In the genomic region with DNA sequence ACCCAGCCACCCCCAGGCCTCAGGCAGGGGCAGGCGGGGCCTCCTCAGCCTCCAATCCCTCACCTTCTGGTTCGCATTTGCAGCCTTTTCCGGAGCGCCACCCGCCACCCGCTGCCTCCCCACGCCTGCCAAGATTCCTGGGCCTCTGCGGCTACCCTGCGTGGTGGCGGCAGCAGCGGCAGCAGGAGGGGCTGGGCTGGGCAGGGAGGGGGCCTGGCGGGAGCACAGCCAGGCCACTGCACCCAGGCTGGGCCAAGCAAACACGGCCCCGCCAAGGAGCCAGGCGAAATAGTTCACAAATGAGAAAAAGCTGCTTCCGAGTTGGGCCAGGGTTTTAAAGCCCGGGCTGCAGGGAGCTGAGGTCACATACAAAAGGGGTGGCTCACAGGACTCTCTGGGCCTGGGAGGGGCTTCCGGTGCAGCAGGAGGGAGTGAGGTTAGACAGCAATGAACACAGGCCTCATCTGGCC, we compare ENCODE assay signal across 10 cellular contexts. TPM values are rescaled to one million over a fixed set of nuclear protein-coding genes. Genes with fewer than 3 reads are reported as not detected.
DNase-seq lines count a peak whose midpoint lies in the region; ATAC-seq, FAIRE-seq and TF ChIP-seq lines count a peak whose summit lies in the region.
"Had no signal": no experiment of that assay in that cellular context is flagged by ENCODE, and none has a peak within 500 bp of the region (broad histone marks: within the 10 kb centered on the region; RNA-seq: fewer than 3 reads in every experiment).

No MANE protein-coding gene starts in this region.

- H3K4me2 ChIP-seq in GM23338 (no peak overlapping the region), GM12878 (ENCODE audit: control insufficient read depth, insufficient read depth) (no peak overlapping the region)

- DNase-seq in GM23338 (ENCODE audit: low spot score): no peak
- DNase-seq in GM12878 (ENCODE audit: low read depth, low spot score): no peak
- no peak for DNase-seq in right atrium auricular region (ENCODE audit: low spot score)
- DNase-seq in suprapubic skin (ENCODE audit: low spot score in 2 of 2): no peak
- no peak for DNase-seq in posterior vena cava (ENCODE audit: low spot score)
- DNase-seq in 8988T: no peak
- DNase-seq: NCI-H1105 had no signal

- no peaks in the 10 kb centered on the region for H3F3A ChIP-seq in GM23338 (replicated peaks; ENCODE audit: low read depth)

- FAIRE-seq in GM12878 (lab: Jason Lieb, UNC): no peak

- H3K4me3 ChIP-seq in GM23338 (no peak overlapping the region), GM12878 (no peak overlapping the region), right atrium auricular region (no peak overlapping the region), suprapubic skin (no peak overlapping the region)

- no peak overlapping the region for H3K9ac ChIP-seq in GM12878 (ENCODE audit: control insufficient read depth, insufficient read depth, low read length)

- WGBS in GM12878 (ENCODE audit: insufficient coverage, insufficient replicate concordance, low lambda C conversion rate, missing lambda C conversion rate): 64% methylated on average over 18 of the region's 18 CpGs
- 63% methylated on average over 10 of the region's 18 CpGs for WGBS in suprapubic skin

- TF ChIP-seq RAD21 in GM12878 (IDR thresholded peaks at IDR 0.05; ENCODE audit: insufficient read depth, low read depth, low read length): no peak

- SMC1A ChIA-PET in GM12878 (lab: Charles Lee; ENCODE audit: uncharacterized antibody, unreplicated experiment): interaction anchor here (1.1 kb wide), 1 partner anchor 99 kb away, joined by 3 read pairs; no protein-coding TSS in a partner anchor

- H3K36me3 Mint-ChIP-seq in GM23338 (ENCODE audit: low read depth): no peaks in the 10 kb centered on the region; the same call in 2 of the 3 replicates

- CTCF ChIA-PET in GM12878 (lab: Yijun Ruan, JAX): interaction anchor here (1.1 kb wide), 1 partner anchor 19 kb away, joined by 3 read pairs; no protein-coding TSS in a partner anchor

- ATAC-seq in GM23338 (peak; percentile 17), GM12878 (peak; percentile 44; the same call in 2 of the 3 replicates), HG03108 (IDR thresholded peaks at IDR 0.05; ENCODE audit: unreplicated experiment) (no peak), GM21381 (IDR thresholded peaks at IDR 0.05; ENCODE audit: unreplicated experiment) (no peak)

- H3K79me2 ChIP-seq in GM23338 (replicated peaks; ENCODE audit: insufficient read depth) (no peaks in the 10 kb centered on the region), GM12878 (ENCODE audit: control insufficient read depth, insufficient read depth, low read length) (no peaks in the 10 kb centered on the region)

- TF ChIP-seq POLR2A in GM12878 (IDR thresholded peaks at IDR 0.05; ENCODE audit: low read depth, low read length): no peak
- TF ChIP-seq POLR2A in suprapubic skin (IDR thresholded peaks at IDR 0.05): no peak

- no peaks in the 10 kb centered on the region for H3K9me3 Mint-ChIP-seq in GM23338
- H3K9me3 Mint-ChIP-seq: central memory CD8-positive, alpha-beta T cell had no signal

- no peak overlapping the region for H3K27ac Mint-ChIP-seq in GM23338

- H3K27ac ChIP-seq in GM23338 (ENCODE audit: low read depth): no peak overlapping the region
- H3K27ac ChIP-seq in GM12878 (ENCODE audit: control insufficient read depth, insufficient read depth): no peak overlapping the region
- H3K27ac ChIP-seq in right atrium auricular region: peak overlapping the region; percentile 31 to 35
- H3K27ac ChIP-seq in suprapubic skin: peak overlapping the region; percentile 52

- no TSS peak for BruUV-seq in GM12878 (replicated peaks; lab: Mats Ljungman, UMichigan)

- no peaks in the 10 kb centered on the region for H3K4me1 ChIP-seq in GM23338 (ENCODE audit: insufficient read depth)
- no peaks in the 10 kb centered on the region for H3K4me1 ChIP-seq in GM12878 (ENCODE audit: control insufficient read depth, insufficient read depth, low read length)
- H3K4me1 ChIP-seq in right atrium auricular region: peaks cover 0 to 24% of the 10 kb centered on the region in 2 donors
- peaks cover 19% of the 10 kb centered on the region for H3K4me1 ChIP-seq in suprapubic skin

- no peak overlapping the region for H3K4me3 Mint-ChIP-seq in GM23338
- H3K4me3 Mint-ChIP-seq: central memory CD8-positive, alpha-beta T cell had no signal

- TF ChIP-seq CTCF in GM23338 (conservative IDR thresholded peaks at IDR 0.05; ENCODE audit: low read depth in 2 of 2) (no peak), GM12878 (IDR thresholded peaks at IDR 0.05 in 2 of 3, conservative IDR thresholded peaks at IDR 0.05 in 1 of 3; ENCODE audit: control insufficient read depth in 2 of 3, extremely low read depth in 1 of 3, insufficient read depth in 1 of 3, low read depth in 3 of 3, low read length in 3 of 3) (no peak), right atrium auricular region (IDR thresholded peaks at IDR 0.05) (no peak), suprapubic skin (IDR thresholded peaks at IDR 0.05) (no peak)

- no peaks in the 10 kb centered on the region for H3K9me3 ChIP-seq in GM12878 (replicated peaks; ENCODE audit: control insufficient read depth, insufficient read depth, low read length)
- no peaks in the 10 kb centered on the region for H3K9me3 ChIP-seq in right atrium auricular region
- H3K9me3 ChIP-seq in suprapubic skin: no peaks in the 10 kb centered on the region

- intact Hi-C loops in GM12878 (cut with micrococcal nuclease; ENCODE audit: unreplicated experiment): no loop called here
- intact Hi-C loops in posterior vena cava (cut with DNase I): no loop called here

- POLR2A ChIA-PET in GM12878 (lab: Charles Lee): no interaction called here

- H4K20me1 ChIP-seq in GM23338 (replicated peaks; ENCODE audit: insufficient read depth): no peaks in the 10 kb centered on the region
- H4K20me1 ChIP-seq in GM12878 (ENCODE audit: control insufficient read depth, insufficient read depth): no peaks in the 10 kb centered on the region

- TF ChIP-seq EP300 in GM12878 (IDR thresholded peaks at IDR 0.05; ENCODE audit: borderline replicate concordance in 1 of 2, control insufficient read depth in 1 of 2, low read depth in 2 of 2, low read length in 2 of 2) (no peak), suprapubic skin (IDR thresholded peaks at IDR 0.05) (no peak)

- H3K9me2 ChIP-seq in GM23338 (ENCODE audit: insufficient read depth): no peaks in the 10 kb centered on the region

- RAD21 ChIA-PET in GM12878 (lab: Charles Lee; ENCODE audit: unreplicated experiment): interaction anchor here (0.6 to 1.7 kb wide), 2 partner anchors 20 to 340 kb away, joined by 4 to 7 read pairs; no protein-coding TSS in a partner anchor

- in situ Hi-C loops in GM12878 (cut with MboI): no loop called here

- H3K36me3 ChIP-seq in GM23338 (ENCODE audit: insufficient read depth) (no peaks in the 10 kb centered on the region), GM12878 (ENCODE audit: control insufficient read depth in 2 of 2, insufficient read depth in 2 of 2, low read length in 1 of 2) (no peaks in the 10 kb centered on the region), right atrium auricular region (no peaks in the 10 kb centered on the region), suprapubic skin (no peaks in the 10 kb centered on the region)

- peaks cover 6% of the 10 kb centered on the region for H3K4me1 Mint-ChIP-seq in GM23338
- H3K4me1 Mint-ChIP-seq: central memory CD8-positive, alpha-beta T cell had no signal

- H2AFZ ChIP-seq in GM23338 (no peak overlapping the region; the same call in 1 of the 2 replicates), GM12878 (ENCODE audit: control insufficient read depth, low read depth, low read length) (no peak overlapping the region)

- peaks cover 4% of the 10 kb centered on the region for H3K27me3 Mint-ChIP-seq in GM23338 (ENCODE audit: insufficient read depth, low read depth, poor library complexity)

- H3K27me3 ChIP-seq in GM23338 (ENCODE audit: insufficient read depth) (no peaks in the 10 kb centered on the region), GM12878 (replicated peaks in 1 of 2; ENCODE audit: control insufficient read depth in 2 of 2, insufficient read depth in 2 of 2, low read length in 1 of 2) (no peaks in the 10 kb centered on the region; a peak in 2 of 4 replicates), right atrium auricular region (no peaks in the 10 kb centered on the region), suprapubic skin (no peaks in the 10 kb centered on the region)

RNA-seq across cellular contexts. Expression of a gene that starts 9.8 kb away (rescaled TPM):
- 4.9 and 5.0 TPM in 2 replicates for total RNA-seq in GM23338 (2014; rRNA removed; shearing (Covaris generic))
- polyA plus RNA-seq in GM23338 (2016; fragmentation: Nextera tagmentation; extraction: Ambion mirVana) (0.77 and 0.95 TPM in 2 replicates), GM12878 (2011; rRNA removed) (not detected in 2 replicates), GM12878 (2014; fragmentation: Illumina TruSeq; extraction: Trizol) (0.01 TPM in 1 of 2 replicates, not detected in the other), GM12878 (2014; fragmentation: Nextera tagmentation; extraction: Ambion mirVana) (not detected), GM12878 (2014; rRNA removed) (0.03 TPM in 1 of 2 replicates, not detected in the other), GM12878 (2016; fragmentation: Nextera tagmentation; extraction: Ambion mirVana) (not detected)
- total RNA-seq in GM12878 (2013; cell fraction: nucleolus; rRNA removed): 0.10 and 0.29 TPM in 2 replicates
- total RNA-seq in GM12878 (2014; rRNA removed) (0.05 TPM in 1 of 2 replicates, not detected in the other), GM12878 (2014; rRNA removed; fragmentation: Illumina TruSeq; extraction: Trizol) (not detected in 2 replicates), GM12878 (2021) (0.08 TPM in 1 of 2 replicates, not detected in the other), right atrium auricular region (1 to 10 TPM; 3.5 to 4.5 TPM), suprapubic skin (1 to 10 TPM; 4.9 to 5.6 (median 5.2) TPM), posterior vena cava (10 to 100 TPM; 33.2 to 35.9 TPM)
- 0.05 TPM for polyA plus RNA-seq in GM12878 (2011; ENCODE audit: low read depth)
- not detected in 2 replicates for polyA plus RNA-seq in GM12878 (2011; cell fraction: cytosol; rRNA removed)
- polyA plus RNA-seq in GM12878 (2011; cell fraction: nucleus; rRNA removed): 0.03 TPM in 1 of 2 replicates, not detected in the other
- polyA plus RNA-seq in GM12878 (2012): 0.03 and 0.07 TPM in 2 replicates
- not detected in 2 replicates for polyA minus RNA-seq in GM12878 (2011; rRNA and poly(A)+ RNA removed)
- polyA minus RNA-seq in GM12878 (2011; cell fraction: cytosol; rRNA and poly(A)+ RNA removed): not detected in 2 replicates
- polyA minus RNA-seq in GM12878 (2011; cell fraction: nucleus; rRNA and poly(A)+ RNA removed): not detected in 2 replicates

RNA-seq across cellular contexts. Expression of a gene that starts 26.5 kb away (rescaled TPM):
- 46.6 and 47.1 TPM in 2 replicates for total RNA-seq in GM23338 (2014; rRNA removed; shearing (Covaris generic))
- polyA plus RNA-seq in GM23338 (2016; fragmentation: Nextera tagmentation; extraction: Ambion mirVana) (21.5 and 22.6 TPM in 2 replicates), GM12878 (2011; rRNA removed) (36.5 and 57.6 TPM in 2 replicates), GM12878 (2014; fragmentation: Illumina TruSeq; extraction: Trizol) (14.2 and 23.8 TPM in 2 replicates), GM12878 (2014; fragmentation: Nextera tagmentation; extraction: Ambion mirVana) (10 to 100 TPM in 1 of 2 experiments, 1 to 10 TPM in 1; 7.6 to 12.1 TPM), GM12878 (2014; rRNA removed) (40.8 and 44.3 TPM in 2 replicates), GM12878 (2016; fragmentation: Nextera tagmentation; extraction: Ambion mirVana) (10 to 100 TPM; 48.7 to 57.5 TPM)
- 12.4 and 14.1 TPM in 2 replicates for total RNA-seq in GM12878 (2013; cell fraction: nucleolus; rRNA removed)
- total RNA-seq in GM12878 (2014; rRNA removed) (49.2 and 52.1 TPM in 2 replicates), GM12878 (2014; rRNA removed; fragmentation: Illumina TruSeq; extraction: Trizol) (22.7 and 25.2 TPM in 2 replicates), GM12878 (2021) (35.7 and 37.3 TPM in 2 replicates), right atrium auricular region (10 to 100 TPM; 24.3 to 25.6 TPM), suprapubic skin (10 to 100 TPM; 40.5 to 68.5 (median 51.9) TPM), posterior vena cava (10 to 100 TPM; 16.4 to 18.6 TPM)
- polyA plus RNA-seq in GM12878 (2011; ENCODE audit: low read depth): 15.0 TPM
- 75.5 and 77.1 TPM in 2 replicates for polyA plus RNA-seq in GM12878 (2011; cell fraction: cytosol; rRNA removed)
- polyA plus RNA-seq in GM12878 (2011; cell fraction: nucleus; rRNA removed): 37.1 and 46.9 TPM in 2 replicates
- 28.8 and 35.1 TPM in 2 replicates for polyA plus RNA-seq in GM12878 (2012)
- polyA minus RNA-seq in GM12878 (2011; rRNA and poly(A)+ RNA removed): 31.7 and 44.2 TPM in 2 replicates
- 14.8 and 16.5 TPM in 2 replicates for polyA minus RNA-seq in GM12878 (2011; cell fraction: cytosol; rRNA and poly(A)+ RNA removed)
- 6.0 and 10.7 TPM in 2 replicates for polyA minus RNA-seq in GM12878 (2011; cell fraction: nucleus; rRNA and poly(A)+ RNA removed)

RNA-seq across cellular contexts. Expression of a gene that starts 31.3 kb away (rescaled TPM):
- total RNA-seq in GM23338 (2014; rRNA removed; shearing (Covaris generic)): 0.62 and 0.94 TPM in 2 replicates
- polyA plus RNA-seq in GM23338 (2016; fragmentation: Nextera tagmentation; extraction: Ambion mirVana) (0.24 and 0.36 TPM in 2 replicates), GM12878 (2011; rRNA removed) (0.07 TPM in 1 of 2 replicates, not detected in the other), GM12878 (2014; fragmentation: Illumina TruSeq; extraction: Trizol) (not detected in 2 replicates), GM12878 (2014; fragmentation: Nextera tagmentation; extraction: Ambion mirVana) (not detected), GM12878 (2014; rRNA removed) (not detected in 2 replicates), GM12878 (2016; fragmentation: Nextera tagmentation; extraction: Ambion mirVana) (under 1 TPM in 1 of 2 experiments, not detected in 1; 0.13 TPM)
- total RNA-seq in GM12878 (2013; cell fraction: nucleolus; rRNA removed): 0.67 TPM in 1 of 2 replicates, not detected in the other
- total RNA-seq in GM12878 (2014; rRNA removed) (not detected in 2 replicates), GM12878 (2014; rRNA removed; fragmentation: Illumina TruSeq; extraction: Trizol) (not detected in 2 replicates), GM12878 (2021) (not detected in 2 replicates), right atrium auricular region (under 1 TPM in 1 of 2 donors, not detected in 1; 0.41 TPM), suprapubic skin (under 1 TPM in 1 of 4 donors, not detected in 3; 0.38 TPM), posterior vena cava (not detected)
- polyA plus RNA-seq in GM12878 (2011; ENCODE audit: low read depth): not detected
- 0.12 TPM in 1 of 2 replicates, not detected in the other for polyA plus RNA-seq in GM12878 (2011; cell fraction: cytosol; rRNA removed)
- 0.21 TPM in 1 of 2 replicates, not detected in the other for polyA plus RNA-seq in GM12878 (2011; cell fraction: nucleus; rRNA removed)
- 0.27 and 0.31 TPM in 2 replicates for polyA plus RNA-seq in GM12878 (2012)
- polyA minus RNA-seq in GM12878 (2011; rRNA and poly(A)+ RNA removed): not detected in 2 replicates
- polyA minus RNA-seq in GM12878 (2011; cell fraction: cytosol; rRNA and poly(A)+ RNA removed): not detected in 2 replicates
- polyA minus RNA-seq in GM12878 (2011; cell fraction: nucleus; rRNA and poly(A)+ RNA removed): not detected in 2 replicates

RNA-seq across cellular contexts. Expression of a gene that starts 34.1 kb away (rescaled TPM):
- 55.8 and 55.9 TPM in 2 replicates for total RNA-seq in GM23338 (2014; rRNA removed; shearing (Covaris generic))
- polyA plus RNA-seq in GM23338 (2016; fragmentation: Nextera tagmentation; extraction: Ambion mirVana) (45.2 and 45.6 TPM in 2 replicates), GM12878 (2011; rRNA removed) (75.3 and 80.2 TPM in 2 replicates), GM12878 (2014; fragmentation: Illumina TruSeq; extraction: Trizol) (77.8 and 93.7 TPM in 2 replicates), GM12878 (2014; fragmentation: Nextera tagmentation; extraction: Ambion mirVana) (10 to 100 TPM; 14.7 to 24.5 TPM), GM12878 (2014; rRNA removed) (73.1 and 74.9 TPM in 2 replicates), GM12878 (2016; fragmentation: Nextera tagmentation; extraction: Ambion mirVana) (100 to 1,000 TPM; 113 to 122 TPM)
- total RNA-seq in GM12878 (2013; cell fraction: nucleolus; rRNA removed): 29.1 and 32.2 TPM in 2 replicates
- total RNA-seq in GM12878 (2014; rRNA removed) (68.0 and 72.2 TPM in 2 replicates), GM12878 (2014; rRNA removed; fragmentation: Illumina TruSeq; extraction: Trizol) (59.7 and 59.9 TPM in 2 replicates), GM12878 (2021) (54.4 and 60.0 TPM in 2 replicates), right atrium auricular region (10 to 100 TPM; 62.0 to 81.6 TPM), suprapubic skin (100 to 1,000 TPM in 2 of 4 donors, 10 to 100 TPM in 2; 68.7 to 111 (median 97.5) TPM), posterior vena cava (10 to 100 TPM; 51.4 to 54.7 TPM)
- 43.1 TPM for polyA plus RNA-seq in GM12878 (2011; ENCODE audit: low read depth)
- polyA plus RNA-seq in GM12878 (2011; cell fraction: cytosol; rRNA removed): 60.3 and 63.1 TPM in 2 replicates
- polyA plus RNA-seq in GM12878 (2011; cell fraction: nucleus; rRNA removed): 37.8 and 39.7 TPM in 2 replicates
- 39.8 and 44.0 TPM in 2 replicates for polyA plus RNA-seq in GM12878 (2012)
- 22.7 and 23.2 TPM in 2 replicates for polyA minus RNA-seq in GM12878 (2011; rRNA and poly(A)+ RNA removed)
- 11.0 and 13.9 TPM in 2 replicates for polyA minus RNA-seq in GM12878 (2011; cell fraction: cytosol; rRNA and poly(A)+ RNA removed)
- 6.9 and 11.8 TPM in 2 replicates for polyA minus RNA-seq in GM12878 (2011; cell fraction: nucleus; rRNA and poly(A)+ RNA removed)

RNA-seq across cellular contexts. Expression of a gene that starts 40.7 kb away (rescaled TPM):
- 37.4 and 59.8 TPM in 2 replicates for total RNA-seq in GM23338 (2014; rRNA removed; shearing (Covaris generic))
- polyA plus RNA-seq in GM23338 (2016; fragmentation: Nextera tagmentation; extraction: Ambion mirVana) (13.8 and 14.7 TPM in 2 replicates), GM12878 (2011; rRNA removed) (10.2 and 16.4 TPM in 2 replicates), GM12878 (2014; fragmentation: Illumina TruSeq; extraction: Trizol) (17.8 and 38.9 TPM in 2 replicates), GM12878 (2014; fragmentation: Nextera tagmentation; extraction: Ambion mirVana) (10 to 100 TPM in 1 of 2 experiments, 1 to 10 TPM in 1; 4.4 to 11.2 TPM), GM12878 (2014; rRNA removed) (45.3 and 55.6 TPM in 2 replicates), GM12878 (2016; fragmentation: Nextera tagmentation; extraction: Ambion mirVana) (10 to 100 TPM; 10.0 to 14.4 TPM)
- total RNA-seq in GM12878 (2013; cell fraction: nucleolus; rRNA removed): 40.9 and 49.7 TPM in 2 replicates
- total RNA-seq in GM12878 (2014; rRNA removed) (36.2 and 44.4 TPM in 2 replicates), GM12878 (2014; rRNA removed; fragmentation: Illumina TruSeq; extraction: Trizol) (26.9 and 32.0 TPM in 2 replicates), GM12878 (2021) (95.6 and 97.6 TPM in 2 replicates), right atrium auricular region (100 to 1,000 TPM; 353 to 356 TPM), suprapubic skin (100 to 1,000 TPM in 1 of 4 donors, 10 to 100 TPM in 3; 80.0 to 119 (median 94.6) TPM), posterior vena cava (100 to 1,000 TPM; 130 to 167 TPM)
- 26.1 TPM for polyA plus RNA-seq in GM12878 (2011; ENCODE audit: low read depth)
- polyA plus RNA-seq in GM12878 (2011; cell fraction: cytosol; rRNA removed): 16.5 and 22.1 TPM in 2 replicates
- 40.7 and 54.8 TPM in 2 replicates for polyA plus RNA-seq in GM12878 (2011; cell fraction: nucleus; rRNA removed)
- 34.5 and 44.0 TPM in 2 replicates for polyA plus RNA-seq in GM12878 (2012)
- polyA minus RNA-seq in GM12878 (2011; rRNA and poly(A)+ RNA removed): 9.6 and 19.9 TPM in 2 replicates
- polyA minus RNA-seq in GM12878 (2011; cell fraction: cytosol; rRNA and poly(A)+ RNA removed): 19.1 and 22.8 TPM in 2 replicates
- 8.7 and 20.3 TPM in 2 replicates for polyA minus RNA-seq in GM12878 (2011; cell fraction: nucleus; rRNA and poly(A)+ RNA removed)

Comparison
In these comparisons a context has a peak if more than half of its experiments do, and no peak if none do; other contexts are left out.
1. ATAC-seq: peak in GM23338 (single experiment) and GM12878 (single experiment); none in HG03108 (single experiment) and GM21381 (single experiment).
2. H3K27ac ChIP-seq: peak in right atrium auricular region (2 of 2) and suprapubic skin (single experiment); none in GM23338 (single experiment) and GM12878 (single experiment).